ENCODE assay signal across 14 cellular contexts in genomic region chr10:73209705-73210104, GRCh38. TPM values are rescaled to one million over a fixed set of nuclear protein-coding genes. Genes with fewer than 3 reads are reported as not detected.
A peak's percentile ranks its signal among the peaks of the same experiment; 100 is the strongest.
DNase-seq lines count a peak whose midpoint lies in the region; ATAC-seq and TF ChIP-seq lines count a peak whose summit lies in the region.
"Had no signal": no experiment of that assay in that cellular context is flagged by ENCODE, and none has a peak within 500 bp of the region (broad histone marks: within the 10 kb centered on the region; RNA-seq: fewer than 3 reads in every experiment).

No MANE protein-coding gene starts in this region.

- TF ChIP-seq CTCF in colonic mucosa (IDR thresholded peaks at IDR 0.05) (no peak), natural killer cell (IDR thresholded peaks at IDR 0.05) (no peak)

- H3K36me3 ChIP-seq in colonic mucosa (no peaks in the 10 kb centered on the region), HAP-1 (replicated peaks) (0 out of 2 replicates have a peak, but pooled peaks cover 3% of the 10 kb centered on the region)

- no peaks in the 10 kb centered on the region for H3K27me3 ChIP-seq in colonic mucosa
- no peaks in the 10 kb centered on the region for H3K27me3 ChIP-seq in HAP-1 (ENCODE audit: low read depth)

- no peaks in the 10 kb centered on the region for H3K27me3 Mint-ChIP-seq in natural killer cell (ENCODE audit: low read depth in 2 of 2)
- H3K27me3 Mint-ChIP-seq: activated CD8-positive, alpha-beta memory T cell treated with anti-CD3 and anti-CD28 coated beads, Interleukin-2, amount 10 ng/mL, durations not matched to agents 7 days and 5 days; activated naive CD4-positive, alpha-beta T cell treated with anti-CD3 and anti-CD28 coated beads, Interleukin-2, amount 10 ng/mL, durations not matched to agents 7 days and 5 days; naive thymus-derived CD4-positive, alpha-beta T cell had no signal

- no peaks in the 10 kb centered on the region for H3K36me3 Mint-ChIP-seq in natural killer cell
- H3K36me3 Mint-ChIP-seq: stimulated activated effector memory CD8-positive, alpha-beta T cell treated with anti-CD3 and anti-CD28 coated beads, Interleukin-12 subunit alpha, Interleukin-12 subunit beta, amount 100 ng/mL, for 72 hours had no signal

- intact Hi-C loops in colonic mucosa (cut with DNase I): no loop called here
- intact Hi-C loops in natural killer cell (cut with micrococcal nuclease): no loop called here

- H3K4me3 Mint-ChIP-seq in natural killer cell: no peak overlapping the region
- H3K4me3 Mint-ChIP-seq: activated CD8-positive, alpha-beta memory T cell treated with anti-CD3 and anti-CD28 coated beads, Interleukin-2, amount 10 ng/mL, durations not matched to agents 7 days and 5 days; activated naive CD4-positive, alpha-beta T cell treated with anti-CD3 and anti-CD28 coated beads, Interleukin-2, amount 10 ng/mL, durations not matched to agents 7 days and 5 days; naive thymus-derived CD4-positive, alpha-beta T cell; stimulated activated effector memory CD8-positive, alpha-beta T cell treated with anti-CD3 and anti-CD28 coated beads, Interleukin-12 subunit alpha, Interleukin-12 subunit beta, amount 100 ng/mL, for 72 hours; WTC11 had no signal

- DNase-seq in AG08396 (ENCODE audit: low spot score): peak; percentile 36
- DNase-seq in HS-5 (ENCODE audit: low read depth): peak; percentile 47
- peak; percentile 23 to 52 for DNase-seq in T47D (ENCODE audit: low read depth in 1 of 2, low spot score in 1 of 2)
- DNase-seq in glomerular endothelial cell (ENCODE audit: extremely low read depth, low read depth, low spot score): peak; percentile 22
- DNase-seq in colonic mucosa: no peak
- DNase-seq in HAP-1 (ENCODE audit: low spot score in 2 of 2): no peak
- DNase-seq in natural killer cell: no peak
- DNase-seq: activated CD8-positive, alpha-beta memory T cell treated with anti-CD3 and anti-CD28 coated beads, Interleukin-2, amount 10 ng/mL, durations not matched to agents 7 days and 5 days; activated naive CD4-positive, alpha-beta T cell treated with anti-CD3 and anti-CD28 coated beads, Interleukin-2, amount 10 ng/mL, durations not matched to agents 7 days and 5 days; central memory CD4-positive, alpha-beta T cell; naive thymus-derived CD4-positive, alpha-beta T cell had no signal

- ATAC-seq in HG03097 (IDR thresholded peaks at IDR 0.05; ENCODE audit: low FRiP score, unreplicated experiment) (no peak), natural killer cell (no peak)
- ATAC-seq: activated CD8-positive, alpha-beta memory T cell treated with anti-CD3 and anti-CD28 coated beads, Interleukin-2, amount 10 ng/mL, durations not matched to agents 7 days and 5 days; naive thymus-derived CD4-positive, alpha-beta T cell; stimulated activated effector memory CD8-positive, alpha-beta T cell treated with anti-CD3 and anti-CD28 coated beads, Interleukin-12 subunit alpha, Interleukin-12 subunit beta, amount 100 ng/mL, for 72 hours; WTC11 had no signal

- no peak overlapping the region for H3K27ac Mint-ChIP-seq in natural killer cell
- H3K27ac Mint-ChIP-seq: activated CD8-positive, alpha-beta memory T cell treated with anti-CD3 and anti-CD28 coated beads, Interleukin-2, amount 10 ng/mL, durations not matched to agents 7 days and 5 days; activated naive CD4-positive, alpha-beta T cell treated with anti-CD3 and anti-CD28 coated beads, Interleukin-2, amount 10 ng/mL, durations not matched to agents 7 days and 5 days; stimulated activated effector memory CD8-positive, alpha-beta T cell treated with anti-CD3 and anti-CD28 coated beads, Interleukin-12 subunit alpha, Interleukin-12 subunit beta, amount 100 ng/mL, for 72 hours; WTC11 had no signal

- H3K27ac ChIP-seq in colonic mucosa: no peak overlapping the region

- in situ Hi-C loops in T47D (cut with HindIII; ENCODE audit: low pct_unique_long_range_greater_than_20kb, low sequenced_read_pairs): no loop called here
- in situ Hi-C loops in HAP-1 (cut with MboI; ENCODE audit: low sequenced_read_pairs): no loop called here

- no peaks in the 10 kb centered on the region for H3K9me3 Mint-ChIP-seq in natural killer cell
- H3K9me3 Mint-ChIP-seq: activated naive CD4-positive, alpha-beta T cell treated with anti-CD3 and anti-CD28 coated beads, Interleukin-2, amount 10 ng/mL, durations not matched to agents 7 days and 5 days; stimulated activated effector memory CD8-positive, alpha-beta T cell treated with anti-CD3 and anti-CD28 coated beads, Interleukin-12 subunit alpha, Interleukin-12 subunit beta, amount 100 ng/mL, for 72 hours had no signal

- no peaks in the 10 kb centered on the region for H3K4me1 Mint-ChIP-seq in natural killer cell
- H3K4me1 Mint-ChIP-seq: activated CD8-positive, alpha-beta memory T cell treated with anti-CD3 and anti-CD28 coated beads, Interleukin-2, amount 10 ng/mL, durations not matched to agents 7 days and 5 days; activated naive CD4-positive, alpha-beta T cell treated with anti-CD3 and anti-CD28 coated beads, Interleukin-2, amount 10 ng/mL, durations not matched to agents 7 days and 5 days; stimulated activated effector memory CD8-positive, alpha-beta T cell treated with anti-CD3 and anti-CD28 coated beads, Interleukin-12 subunit alpha, Interleukin-12 subunit beta, amount 100 ng/mL, for 72 hours; WTC11 had no signal

- H3K9me3 ChIP-seq in colonic mucosa (no peaks in the 10 kb centered on the region), HAP-1 (peaks cover 7% of the 10 kb centered on the region; the same call in 1 of the 2 replicates)

- no peak overlapping the region for H3K4me3 ChIP-seq in colonic mucosa
- H3K4me3 ChIP-seq in HAP-1: no peak overlapping the region

- H3K4me1 ChIP-seq in colonic mucosa: no peaks in the 10 kb centered on the region
- no peaks in the 10 kb centered on the region for H3K4me1 ChIP-seq in HAP-1

- no peak overlapping the region for H3K9ac ChIP-seq in colonic mucosa (ENCODE audit: low read depth in 2 of 2, low read length in 2 of 2)

RNA-seq across cellular contexts. Expression of gene DNAJC9, which starts 37.4 kb away (rescaled TPM):
- 19.3 and 26.1 TPM in 2 replicates for total RNA-seq in glomerular endothelial cell
- total RNA-seq in colonic mucosa: 10 to 100 TPM; 14.4 to 34.8 TPM
- total RNA-seq in natural killer cell: 10 to 100 TPM; 14.1 to 19.0 (median 17.4) TPM

RNA-seq across cellular contexts. Expression of gene FAM149B1, which starts 41.8 kb away (rescaled TPM):
- total RNA-seq in glomerular endothelial cell (15.0 and 16.5 TPM in 2 replicates), colonic mucosa (10 to 100 TPM; 14.0 to 16.4 TPM), natural killer cell (10 to 100 TPM; 12.7 to 17.6 (median 12.8) TPM)

RNA-seq across cellular contexts. Expression of gene ECD, which starts 41.9 kb away (rescaled TPM):
- total RNA-seq in glomerular endothelial cell (38.4 and 41.2 TPM in 2 replicates), colonic mucosa (10 to 100 TPM; 17.1 to 18.2 TPM), natural killer cell (10 to 100 TPM; 48.4 to 53.6 (median 52.1) TPM)

RNA-seq across cellular contexts. Expression of gene MRPS16, which starts 42.7 kb away (rescaled TPM):
- total RNA-seq in glomerular endothelial cell (46.3 and 48.6 TPM in 2 replicates), colonic mucosa (100 to 1,000 TPM in 1 of 2 donors, 10 to 100 TPM in 1; 90.5 to 155 TPM), natural killer cell (10 to 100 TPM; 28.2 to 39.4 (median 31.4) TPM)

Comparison
In these comparisons a context has a peak if more than half of its experiments do, and no peak if none do; other contexts are left out.
1. DNase-seq: peak in AG08396 (single experiment), HS-5 (single experiment), T47D (2 of 2) and glomerular endothelial cell (single experiment); none in colonic mucosa (single experiment), HAP-1 (0 of 2) and natural killer cell (single experiment).